16 cellular contexts compared by ENCODE assay signal in the genomic region with DNA sequence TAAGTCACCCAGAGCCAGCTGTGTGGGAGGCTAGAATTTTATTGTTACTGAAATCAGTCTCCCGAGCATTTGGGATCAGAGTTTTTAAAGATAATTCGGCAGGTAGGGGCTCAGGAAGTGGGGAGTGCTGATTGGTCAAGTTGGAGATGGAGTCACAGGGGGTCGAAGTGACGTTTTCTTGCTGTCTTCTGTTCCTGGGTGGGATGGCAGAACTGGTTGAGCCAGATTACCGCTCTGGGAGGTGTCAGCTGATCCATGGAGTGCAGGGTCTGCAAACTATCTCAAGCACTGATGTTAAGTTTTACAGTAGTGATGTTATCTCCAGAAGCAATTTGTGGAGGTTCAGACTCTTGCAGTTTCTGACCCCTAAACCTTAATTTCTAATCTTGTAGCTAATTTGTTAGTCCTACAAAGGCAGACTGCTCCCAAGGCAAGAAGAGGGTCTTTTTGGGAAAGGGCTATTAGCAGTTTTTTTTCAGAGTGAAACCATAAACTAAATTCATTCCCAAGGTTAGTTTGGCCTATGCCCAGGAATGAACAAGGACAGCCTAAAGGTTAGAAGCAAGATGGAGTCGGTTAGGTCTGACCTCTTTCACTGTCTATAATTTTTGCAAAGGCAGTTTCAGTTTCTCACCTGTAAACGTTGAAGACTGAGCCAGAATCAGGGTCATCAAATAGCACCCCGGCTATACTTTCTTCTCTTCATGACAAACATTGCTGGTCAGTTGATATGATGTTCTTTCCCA. TPM values are rescaled to one million over a fixed set of nuclear protein-coding genes. Genes with fewer than 3 reads are reported as not detected.
DNase-seq lines count a peak whose midpoint lies in the region; ATAC-seq, FAIRE-seq and TF ChIP-seq lines count a peak whose summit lies in the region.
"Had no signal": no experiment of that assay in that cellular context is flagged by ENCODE, and none has a peak within 500 bp of the region (broad histone marks: within the 10 kb centered on the region; RNA-seq: fewer than 3 reads in every experiment).

No MANE protein-coding gene starts in this region.

- no TSS peak for BruUV-seq in endothelial cell of umbilical vein (replicated peaks; lab: Mats Ljungman, UMichigan)

- TF ChIP-seq POLR2A in endothelial cell of umbilical vein (IDR thresholded peaks at IDR 0.05; ENCODE audit: low read depth, low read length): no peak

- no peak overlapping the region for H3K27ac ChIP-seq in CD8-positive, alpha-beta T cell (ENCODE audit: low read depth, low read length)
- H3K27ac ChIP-seq in endothelial cell of umbilical vein (ENCODE audit: insufficient read depth, low read depth, low read length) (no peak overlapping the region), trophoblast cell (ENCODE audit: low read depth, low read length) (peak overlapping the region; percentile 82), mesendoderm (ENCODE audit: low read depth, low read length) (no peak overlapping the region)

- peak overlapping the region; percentile 29 for H3K4ac ChIP-seq in trophoblast cell (ENCODE audit: low read depth, low read length)
- H3K4ac ChIP-seq in mesendoderm (ENCODE audit: low read depth, low read length): no peak overlapping the region

- no peak overlapping the region for H4K12ac ChIP-seq in trophoblast cell (ENCODE audit: low read depth, low read length)

- TF ChIP-seq EP300 in Ishikawa (IDR thresholded peaks at IDR 0.05; ENCODE audit: borderline replicate concordance): no peak

- H3K4me3 ChIP-seq in CD8-positive, alpha-beta T cell (ENCODE audit: low read depth, low read length): no peak overlapping the region
- H3K4me3 ChIP-seq in endothelial cell of umbilical vein (replicated peaks in 1 of 3; ENCODE audit: insufficient read depth in 1 of 3, low read depth in 1 of 3, low read length in 3 of 3) (no peak overlapping the region), trophoblast cell (ENCODE audit: low read depth, low read length) (no peak overlapping the region), mesendoderm (ENCODE audit: low read length) (no peak overlapping the region)

- no peak overlapping the region for H4K5ac ChIP-seq in mesendoderm (ENCODE audit: low read length)

- no peaks in the 10 kb centered on the region for H3K27me3 ChIP-seq in CD8-positive, alpha-beta T cell (ENCODE audit: insufficient read depth, low read length)
- H3K27me3 ChIP-seq in endothelial cell of umbilical vein (ENCODE audit: control insufficient read depth in 2 of 2, insufficient read depth in 2 of 2, low read length in 2 of 2): no peaks in the 10 kb centered on the region
- no peaks in the 10 kb centered on the region for H3K27me3 ChIP-seq in trophoblast cell (ENCODE audit: insufficient read depth, low read length)
- H3K27me3 ChIP-seq in mesendoderm (ENCODE audit: insufficient read depth, low read length, poor library complexity): no peaks in the 10 kb centered on the region

- H3K14ac ChIP-seq in trophoblast cell (ENCODE audit: low read length): peak overlapping the region; percentile 8

- H3K56ac ChIP-seq in mesendoderm (ENCODE audit: low read length): no peak overlapping the region

- dilution Hi-C loops in endothelial cell of umbilical vein (cut with MboI; ENCODE audit: extremely low pct_ligation_motif_present, low sequenced_read_pairs): loop anchor here (25.0 kb wide), 1 partner anchor 99 kb away; no protein-coding TSS in a partner anchor

- no peaks in the 10 kb centered on the region for H3K36me3 ChIP-seq in CD8-positive, alpha-beta T cell (ENCODE audit: insufficient read depth, low read length)
- peaks cover 5 to 6% of the 10 kb centered on the region in 2 experiments for H3K36me3 ChIP-seq in endothelial cell of umbilical vein (ENCODE audit: control insufficient read depth in 2 of 2, extremely low read depth in 1 of 2, insufficient read depth in 2 of 2, low read length in 2 of 2)
- H3K36me3 ChIP-seq in trophoblast cell (ENCODE audit: control insufficient read depth in 1 of 2, insufficient read depth in 2 of 2, low read length in 2 of 2): no peaks in the 10 kb centered on the region
- H3K36me3 ChIP-seq in mesendoderm (ENCODE audit: control insufficient read depth, insufficient read depth, low read length): no peaks in the 10 kb centered on the region

- no peaks in the 10 kb centered on the region for H3K27me3 Mint-ChIP-seq in CD8-positive, alpha-beta T cell (ENCODE audit: low read depth)
- H3K27me3 Mint-ChIP-seq: activated naive CD8-positive, alpha-beta T cell treated with anti-CD3 and anti-CD28 coated beads for 36 hours; dendritic cell treated with granulocyte-macrophage colony-stimulating factor and Interleukin-4, amounts not matched to agents 40 ng/mL and 50 ng/mL, for 4 days had no signal

- DNase-seq in CD8-positive, alpha-beta T cell: no peak
- no peak for DNase-seq in endothelial cell of umbilical vein (ENCODE audit: low read depth, low spot score)
- DNase-seq in trophoblast cell: peak in 1 of 2 donors; percentile 32
- no peak for DNase-seq in COLO829 (ENCODE audit: low spot score)
- no peak for DNase-seq in mesendoderm
- DNase-seq: activated CD8-positive, alpha-beta memory T cell treated with anti-CD3 and anti-CD28 coated beads, Interleukin-2, amount 10 ng/mL, durations not matched to agents 7 days and 5 days; activated naive CD8-positive, alpha-beta T cell treated with anti-CD3 and anti-CD28 coated beads for 36 hours; foreskin melanocyte; NCI-H446 had no signal

- H4K8ac ChIP-seq in trophoblast cell (ENCODE audit: low read depth, low read length) (peak overlapping the region; percentile 14), mesendoderm (ENCODE audit: low read depth, low read length) (no peak overlapping the region)

- no peaks in the 10 kb centered on the region for H3K9me3 ChIP-seq in CD8-positive, alpha-beta T cell (ENCODE audit: low read length)
- no peaks in the 10 kb centered on the region for H3K9me3 ChIP-seq in endothelial cell of umbilical vein (replicated peaks; ENCODE audit: control insufficient read depth, insufficient read depth, low read length)
- H3K9me3 ChIP-seq in trophoblast cell (ENCODE audit: insufficient read depth, low read depth, low read length): no peaks in the 10 kb centered on the region

- H3K4me1 ChIP-seq in CD8-positive, alpha-beta T cell (ENCODE audit: insufficient read depth, low read length): peaks cover 45% of the 10 kb centered on the region
- H3K4me1 ChIP-seq in endothelial cell of umbilical vein (ENCODE audit: control insufficient read depth, extremely low read depth, insufficient read depth, low read length) (peaks cover 29% of the 10 kb centered on the region), trophoblast cell (ENCODE audit: control insufficient read depth in 1 of 2, insufficient read depth in 2 of 2, low read length in 2 of 2) (peaks cover 35 to 54% of the 10 kb centered on the region in 2 experiments), mesendoderm (ENCODE audit: control insufficient read depth, low read depth, low read length) (peaks cover 28% of the 10 kb centered on the region)

- H3K4me1 Mint-ChIP-seq in CD8-positive, alpha-beta T cell (ENCODE audit: low read depth): peaks cover 73% of the 10 kb centered on the region

- H2AK5ac ChIP-seq in trophoblast cell (ENCODE audit: low read length): no peak overlapping the region
- no peak overlapping the region for H2AK5ac ChIP-seq in mesendoderm (ENCODE audit: low read length)

- H3K4me2 ChIP-seq in endothelial cell of umbilical vein (ENCODE audit: insufficient read depth, low read length): no peak overlapping the region
- peak overlapping the region; percentile 57 for H3K4me2 ChIP-seq in trophoblast cell (ENCODE audit: low read length)
- no peak overlapping the region for H3K4me2 ChIP-seq in mesendoderm (ENCODE audit: low read length)

- H4K20me1 ChIP-seq in endothelial cell of umbilical vein (replicated peaks; ENCODE audit: control insufficient read depth, extremely low read depth, insufficient read depth, low read length): peaks cover 4% of the 10 kb centered on the region

- H3K9me3 Mint-ChIP-seq in CD8-positive, alpha-beta T cell: no peaks in the 10 kb centered on the region
- H3K9me3 Mint-ChIP-seq: activated naive CD8-positive, alpha-beta T cell treated with anti-CD3 and anti-CD28 coated beads for 36 hours; dendritic cell treated with granulocyte-macrophage colony-stimulating factor and Interleukin-4, amounts not matched to agents 40 ng/mL and 50 ng/mL, for 4 days; stimulated activated effector memory CD8-positive, alpha-beta T cell treated with anti-CD3 and anti-CD28 coated beads, Interleukin-12 subunit alpha, Interleukin-12 subunit beta, amount 100 ng/mL, for 72 hours had no signal

- TF ChIP-seq CTCF in CD8-positive, alpha-beta T cell (IDR thresholded peaks at IDR 0.05): no peak
- TF ChIP-seq CTCF in endothelial cell of umbilical vein (IDR thresholded peaks at IDR 0.05; ENCODE audit: extremely low read depth in 1 of 2, insufficient read depth in 1 of 2, low read depth in 1 of 2, low read length in 2 of 2): no peak

- no peak for ATAC-seq in CD8-positive, alpha-beta T cell
- no peak for ATAC-seq in HG03342 (IDR thresholded peaks at IDR 0.05; ENCODE audit: unreplicated experiment)
- ATAC-seq in HG03097 (IDR thresholded peaks at IDR 0.05; ENCODE audit: low FRiP score, unreplicated experiment): no peak
- ATAC-seq: activated CD8-positive, alpha-beta memory T cell treated with anti-CD3 and anti-CD28 coated beads, Interleukin-2, amount 10 ng/mL, durations not matched to agents 7 days and 5 days; left lobe of liver; stimulated activated effector memory CD8-positive, alpha-beta T cell treated with anti-CD3 and anti-CD28 coated beads, Interleukin-12 subunit alpha, Interleukin-12 subunit beta, amount 100 ng/mL, for 72 hours had no signal

- no peak overlapping the region for H2BK120ac ChIP-seq in trophoblast cell (ENCODE audit: insufficient read depth, low read length, poor library complexity)
- H2BK120ac ChIP-seq in mesendoderm (ENCODE audit: low read depth, low read length): no peak overlapping the region

- H3K36me3 Mint-ChIP-seq in CD8-positive, alpha-beta T cell: peaks cover 10% of the 10 kb centered on the region

- no peak overlapping the region for H3K23ac ChIP-seq in trophoblast cell (ENCODE audit: low read length)
- no peak overlapping the region for H3K23ac ChIP-seq in mesendoderm (ENCODE audit: low read length)

- POLR2A ChIA-PET in CD8-positive, alpha-beta T cell (lab: Charles Lee): interaction anchor here (1.0 kb wide), 1 partner anchor 11 kb away, joined by 3 read pairs; no protein-coding TSS in a partner anchor
- POLR2A ChIA-PET in endothelial cell of umbilical vein (lab: Charles Lee): no interaction called here

- H2AFZ ChIP-seq in endothelial cell of umbilical vein (ENCODE audit: low read depth, low read length) (no peak overlapping the region), trophoblast cell (ENCODE audit: insufficient read depth, low read length, poor library complexity) (no peak overlapping the region)

- peak overlapping the region; percentile 58 for H4K91ac ChIP-seq in trophoblast cell (ENCODE audit: low read depth, low read length)

- no peak overlapping the region for H2BK15ac ChIP-seq in mesendoderm (replicated peaks; ENCODE audit: low read depth)

- H3K79me2 ChIP-seq in endothelial cell of umbilical vein (ENCODE audit: control insufficient read depth, insufficient read depth, low read length): peaks cover 100% of the 10 kb centered on the region
- H3K79me2 ChIP-seq in trophoblast cell (ENCODE audit: control insufficient read depth, insufficient read depth, low read length, poor library complexity): peaks cover 6% of the 10 kb centered on the region
- peaks cover 62% of the 10 kb centered on the region for H3K79me2 ChIP-seq in mesendoderm (ENCODE audit: control insufficient read depth, insufficient read depth, low read length)

- TF ChIP-seq RAD21 in Ishikawa (IDR thresholded peaks at IDR 0.05; ENCODE audit: low read depth): no peak

- peak overlapping the region; percentile 96 for H3K27ac Mint-ChIP-seq in CD8-positive, alpha-beta T cell
- H3K27ac Mint-ChIP-seq: dendritic cell treated with granulocyte-macrophage colony-stimulating factor and Interleukin-4, amounts not matched to agents 40 ng/mL and 50 ng/mL, for 4 days had no signal

- CTCF ChIA-PET in CD8-positive, alpha-beta T cell (lab: Charles Lee): interaction anchor here (1.1 to 2.1 kb wide), 2 partner anchors 29 to 130 kb away, joined by 3 to 6 read pairs; a partner anchor contains a TSS
- CTCF ChIA-PET in endothelial cell of umbilical vein (lab: Charles Lee): interaction anchor here (1.3 kb wide), 1 partner anchor 16 kb away, joined by 6 read pairs; no protein-coding TSS in a partner anchor

- intact Hi-C loops in CD8-positive, alpha-beta T cell (cut with DNase I, micrococcal nuclease): loop anchor here in 1 of 2 experiments (5.0 kb wide), 2 partner anchors 46 to 81 kb away; no protein-coding TSS in a partner anchor
- intact Hi-C loops in endothelial cell of umbilical vein (cut with micrococcal nuclease): no loop called here

- H3K79me1 ChIP-seq in trophoblast cell (ENCODE audit: low read length): peaks cover 19% of the 10 kb centered on the region
- H3K79me1 ChIP-seq in mesendoderm (ENCODE audit: low read length): peaks cover 30% of the 10 kb centered on the region

- H2BK12ac ChIP-seq in trophoblast cell (ENCODE audit: low read length): no peak overlapping the region

- no peak overlapping the region for H3K4me3 Mint-ChIP-seq in CD8-positive, alpha-beta T cell
- H3K4me3 Mint-ChIP-seq: activated naive CD8-positive, alpha-beta T cell treated with anti-CD3 and anti-CD28 coated beads for 36 hours; CD14-positive monocyte; dendritic cell treated with granulocyte-macrophage colony-stimulating factor and Interleukin-4, amounts not matched to agents 40 ng/mL and 50 ng/mL, for 4 days; stimulated activated effector memory CD8-positive, alpha-beta T cell treated with anti-CD3 and anti-CD28 coated beads, Interleukin-12 subunit alpha, Interleukin-12 subunit beta, amount 100 ng/mL, for 72 hours had no signal

- peak; percentile 43 for FAIRE-seq in endothelial cell of umbilical vein (lab: Jason Lieb, UNC)

- H3K18ac ChIP-seq in trophoblast cell (ENCODE audit: low read length): peak overlapping the region; percentile 14
- H3K18ac ChIP-seq in mesendoderm (ENCODE audit: low read length): no peak overlapping the region

- no CpG with 5 or more reads among the region's 8 CpGs for WGBS in trophoblast cell (ENCODE audit: extremely low coverage, insufficient coverage, insufficient read length)
- no CpG with 5 or more reads among the region's 8 CpGs for WGBS in mesendoderm (ENCODE audit: extremely low coverage, insufficient coverage, low lambda C conversion rate)

- H2BK5ac ChIP-seq in trophoblast cell (ENCODE audit: low read depth, low read length, poor library complexity) (peak overlapping the region; percentile 60), mesendoderm (ENCODE audit: low read length) (no peak overlapping the region)

- H3K9ac ChIP-seq in endothelial cell of umbilical vein (replicated peaks; ENCODE audit: extremely low read depth, insufficient read depth, low read length) (no peak overlapping the region), trophoblast cell (ENCODE audit: low read length) (no peak overlapping the region), mesendoderm (ENCODE audit: low read length) (no peak overlapping the region)

- H3K9me1 ChIP-seq in endothelial cell of umbilical vein (replicated peaks; ENCODE audit: control insufficient read depth, extremely low read depth, insufficient read depth, low read length): no peaks in the 10 kb centered on the region

RNA-seq across cellular contexts. Expression of a gene that starts 28.2 kb away (rescaled TPM):
- 10 to 100 TPM; 46.8 to 52.1 TPM for total RNA-seq in CD8-positive, alpha-beta T cell
- total RNA-seq in endothelial cell of umbilical vein: 595 and 670 TPM in 2 replicates
- polyA plus RNA-seq in endothelial cell of umbilical vein: 479 and 516 TPM in 2 replicates
- polyA plus RNA-seq in endothelial cell of umbilical vein (2011; cell fraction: cytosol; rRNA removed): 267 and 270 TPM in 2 replicates
- polyA plus RNA-seq in endothelial cell of umbilical vein (2011; cell fraction: nucleus; rRNA removed): 3,546 and 4,297 TPM in 2 replicates
- polyA plus RNA-seq in endothelial cell of umbilical vein (2012): 427 and 466 TPM in 2 replicates
- 1,506 and 1,741 TPM in 2 replicates for polyA minus RNA-seq in endothelial cell of umbilical vein
- 139 TPM for polyA minus RNA-seq in endothelial cell of umbilical vein (2011; cell fraction: cytosol; rRNA and poly(A)+ RNA removed)
- polyA minus RNA-seq in endothelial cell of umbilical vein (2011; cell fraction: nucleus; rRNA and poly(A)+ RNA removed): 3,042 and 3,714 TPM in 2 replicates
- 139 and 141 TPM in 2 replicates for polyA plus RNA-seq in trophoblast cell (2013)
- 26.8 TPM for polyA plus RNA-seq in mesendoderm (2013, experiment 1 of 2)
- polyA plus RNA-seq in mesendoderm (2013, experiment 2 of 2): 26.5 TPM

Comparison
In these comparisons a context has a peak if more than half of its experiments do, and no peak if none do; other contexts are left out.
1. RNA of a gene that starts 28.2 kb away (total RNA-seq): 595 to 670 TPM in endothelial cell of umbilical vein; 46.8 to 52.1 TPM in CD8-positive, alpha-beta T cell; every median in the first group is over 10 times any median in the second.